1 cellular context compared by ENCODE assay signal in genomic region chr6:92364948-92365386, GRCh38.
TF ChIP-seq lines count a peak whose summit lies in the region.

No MANE protein-coding gene starts in this region.

TF ChIP-seq in HepG2, 621 proteins besides CTCF, POLR2A, EP300 and RAD21 (continued from another document and continues in another):
- no peak for TF ChIP-seq KIAA2018 (CRISPR knock-in tag; IDR thresholded peaks at IDR 0.05; ENCODE audit: borderline replicate concordance)
- no peak for TF ChIP-seq DBP (CRISPR knock-in tag; IDR thresholded peaks at IDR 0.05; ENCODE audit: not compliant biosample characterization)
- TF ChIP-seq TERF1 (CRISPR knock-in tag; IDR thresholded peaks at IDR 0.05): no peak
- no peak; the same call in 1 of the 2 replicates for TF ChIP-seq NR2C2 (CRISPR knock-in tag; IDR thresholded peaks at IDR 0.05; ENCODE audit: borderline replicate concordance)
- TF ChIP-seq FOXO1 (CRISPR knock-in tag; IDR thresholded peaks at IDR 0.05): peak; percentile 87
- TF ChIP-seq ZNF552 (CRISPR knock-in tag; IDR thresholded peaks at IDR 0.05; ENCODE audit: borderline replicate concordance): no peak
- 0 out of 2 replicates have a peak, but pooled peaks have one; percentile 46 for TF ChIP-seq RERE (CRISPR knock-in tag; IDR thresholded peaks at IDR 0.05; ENCODE audit: low read depth)
- no peak; the same call in 1 of the 2 replicates for TF ChIP-seq RXRA (CRISPR knock-in tag; IDR thresholded peaks at IDR 0.05)
- TF ChIP-seq ZNF749 (CRISPR knock-in tag; IDR thresholded peaks at IDR 0.05; ENCODE audit: borderline replicate concordance): no peak
- TF ChIP-seq NONO (IDR thresholded peaks at IDR 0.05): no peak
- TF ChIP-seq NONO (CRISPR knock-in tag; conservative IDR thresholded peaks at IDR 0.05): no peak
- no peak for TF ChIP-seq ZNF354B (CRISPR knock-in tag; IDR thresholded peaks at IDR 0.05)
- no peak for TF ChIP-seq MED13 (CRISPR knock-in tag; IDR thresholded peaks at IDR 0.05)
- peak; percentile 68; the same call in 1 of the 2 replicates for TF ChIP-seq RCOR2 (CRISPR knock-in tag; IDR thresholded peaks at IDR 0.05)
- TF ChIP-seq ZFP36 (IDR thresholded peaks at IDR 0.05; ENCODE audit: borderline replicate concordance, low read depth, low read length, partially characterized antibody): no peak
- TF ChIP-seq ELF3 (CRISPR knock-in tag; IDR thresholded peaks at IDR 0.05): peak; percentile 80
- TF ChIP-seq ZFAT (CRISPR knock-in tag; conservative IDR thresholded peaks at IDR 0.05): no peak
- peak; percentile 47; the same call in 1 of the 2 replicates for TF ChIP-seq TARDBP (CRISPR knock-in tag; IDR thresholded peaks at IDR 0.05)
- TF ChIP-seq ZNF17 (CRISPR knock-in tag; IDR thresholded peaks at IDR 0.05): no peak
- TF ChIP-seq GFI1 (CRISPR knock-in tag; IDR thresholded peaks at IDR 0.05; ENCODE audit: borderline replicate concordance): no peak
- 0 out of 2 replicates have a peak, but pooled peaks have one; percentile 23 for TF ChIP-seq THAP11 (CRISPR knock-in tag; IDR thresholded peaks at IDR 0.05)
- no peak for TF ChIP-seq PLSCR1 (CRISPR knock-in tag; IDR thresholded peaks at IDR 0.05; ENCODE audit: borderline replicate concordance)
- TF ChIP-seq SRF (IDR thresholded peaks at IDR 0.05; ENCODE audit: low read depth, low read length): no peak
- TF ChIP-seq FOXK2 (IDR thresholded peaks at IDR 0.05): peak; percentile 86
- peak; percentile 74 for TF ChIP-seq ZNF614 (CRISPR knock-in tag; IDR thresholded peaks at IDR 0.05; ENCODE audit: borderline replicate concordance)
- no peak for TF ChIP-seq MAF1 (CRISPR knock-in tag; IDR thresholded peaks at IDR 0.05; ENCODE audit: borderline replicate concordance)
- TF ChIP-seq ZXDC (CRISPR knock-in tag; IDR thresholded peaks at IDR 0.05): no peak
- peak; percentile 82; the same call in 1 of the 2 replicates for TF ChIP-seq ZNF124 (CRISPR knock-in tag; IDR thresholded peaks at IDR 0.05)
- no peak for TF ChIP-seq ZNF788 (CRISPR knock-in tag; IDR thresholded peaks at IDR 0.05; ENCODE audit: borderline replicate concordance)
- TF ChIP-seq NFYB (CRISPR knock-in tag; IDR thresholded peaks at IDR 0.05): no peak
- TF ChIP-seq ZNF770 (CRISPR knock-in tag; IDR thresholded peaks at IDR 0.05): no peak
- TF ChIP-seq ZSCAN21 (CRISPR knock-in tag; IDR thresholded peaks at IDR 0.05; ENCODE audit: borderline replicate concordance): no peak
- TF ChIP-seq POLR2G (IDR thresholded peaks at IDR 0.05; ENCODE audit: low read depth, low read length): 0 out of 2 replicates have a peak, but pooled peaks have one; percentile 25
- TF ChIP-seq ZNF260 (CRISPR knock-in tag; IDR thresholded peaks at IDR 0.05; ENCODE audit: borderline replicate concordance, low read depth): no peak
- no peak for TF ChIP-seq ZNF567 (CRISPR knock-in tag; IDR thresholded peaks at IDR 0.05; ENCODE audit: borderline replicate concordance)
- no peak for TF ChIP-seq CREB3 (CRISPR knock-in tag; IDR thresholded peaks at IDR 0.05)
- peak; percentile 92; the same call in 1 of the 2 replicates for TF ChIP-seq SOX5 (CRISPR knock-in tag; IDR thresholded peaks at IDR 0.05; ENCODE audit: borderline replicate concordance)
- no peak for TF ChIP-seq YY1 (IDR thresholded peaks at IDR 0.05; ENCODE audit: insufficient read depth, insufficient replicate concordance, low read depth, low read length)
